8 cellular contexts compared by ENCODE assay signal in the genomic region with DNA sequence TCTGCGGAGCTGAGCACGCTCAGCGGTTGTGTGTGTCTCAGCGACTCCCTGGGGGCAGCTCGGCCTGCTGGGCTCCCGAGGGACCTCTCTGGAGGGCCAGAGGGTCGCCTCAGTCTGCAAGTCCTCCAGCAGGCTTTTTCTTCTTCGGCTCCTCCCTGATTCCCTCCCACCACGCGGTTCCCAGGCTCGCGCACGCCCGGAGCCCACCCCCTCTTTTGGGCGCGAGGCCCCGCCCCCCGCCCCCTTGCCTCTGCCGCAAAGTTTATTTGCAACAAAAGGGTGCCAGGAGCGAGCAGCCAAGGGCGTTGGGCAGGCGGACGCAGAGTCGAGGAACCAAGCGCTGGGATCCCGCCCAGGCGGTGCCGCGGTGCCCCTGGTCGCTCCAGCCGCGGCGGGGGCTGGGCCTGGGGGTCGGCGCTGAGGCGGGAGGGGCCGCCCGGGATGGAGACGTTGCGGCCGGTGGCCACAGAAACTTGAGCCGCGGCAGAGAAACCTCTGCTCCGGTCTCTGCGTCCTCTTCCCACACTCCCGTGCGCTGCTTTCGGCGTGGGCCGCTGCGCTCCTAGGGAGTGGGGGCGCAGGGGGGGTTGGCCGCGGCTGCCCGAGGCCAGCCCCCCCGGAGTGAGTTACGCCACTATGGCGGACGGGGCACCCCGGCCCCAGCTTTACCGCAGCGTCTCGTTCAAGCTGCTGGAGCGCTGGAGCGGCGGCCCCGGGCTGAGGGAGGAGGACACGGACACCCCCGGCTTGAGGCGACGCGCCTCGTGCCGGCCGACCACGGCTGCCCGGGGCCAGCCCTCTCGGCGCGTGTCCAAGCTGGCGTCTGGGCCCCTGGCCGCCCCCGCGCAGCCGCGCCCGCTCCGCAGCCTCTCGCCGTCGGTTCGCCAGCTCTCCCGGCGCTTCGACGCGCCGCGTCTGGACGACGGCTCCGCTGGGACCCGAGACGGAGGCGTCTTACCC. TPM values are rescaled to one million over a fixed set of nuclear protein-coding genes. Genes with fewer than 3 reads are reported as not detected.
DNase-seq lines count a peak whose midpoint lies in the region; ATAC-seq and TF ChIP-seq lines count a peak whose summit lies in the region.

A gene with protein sequence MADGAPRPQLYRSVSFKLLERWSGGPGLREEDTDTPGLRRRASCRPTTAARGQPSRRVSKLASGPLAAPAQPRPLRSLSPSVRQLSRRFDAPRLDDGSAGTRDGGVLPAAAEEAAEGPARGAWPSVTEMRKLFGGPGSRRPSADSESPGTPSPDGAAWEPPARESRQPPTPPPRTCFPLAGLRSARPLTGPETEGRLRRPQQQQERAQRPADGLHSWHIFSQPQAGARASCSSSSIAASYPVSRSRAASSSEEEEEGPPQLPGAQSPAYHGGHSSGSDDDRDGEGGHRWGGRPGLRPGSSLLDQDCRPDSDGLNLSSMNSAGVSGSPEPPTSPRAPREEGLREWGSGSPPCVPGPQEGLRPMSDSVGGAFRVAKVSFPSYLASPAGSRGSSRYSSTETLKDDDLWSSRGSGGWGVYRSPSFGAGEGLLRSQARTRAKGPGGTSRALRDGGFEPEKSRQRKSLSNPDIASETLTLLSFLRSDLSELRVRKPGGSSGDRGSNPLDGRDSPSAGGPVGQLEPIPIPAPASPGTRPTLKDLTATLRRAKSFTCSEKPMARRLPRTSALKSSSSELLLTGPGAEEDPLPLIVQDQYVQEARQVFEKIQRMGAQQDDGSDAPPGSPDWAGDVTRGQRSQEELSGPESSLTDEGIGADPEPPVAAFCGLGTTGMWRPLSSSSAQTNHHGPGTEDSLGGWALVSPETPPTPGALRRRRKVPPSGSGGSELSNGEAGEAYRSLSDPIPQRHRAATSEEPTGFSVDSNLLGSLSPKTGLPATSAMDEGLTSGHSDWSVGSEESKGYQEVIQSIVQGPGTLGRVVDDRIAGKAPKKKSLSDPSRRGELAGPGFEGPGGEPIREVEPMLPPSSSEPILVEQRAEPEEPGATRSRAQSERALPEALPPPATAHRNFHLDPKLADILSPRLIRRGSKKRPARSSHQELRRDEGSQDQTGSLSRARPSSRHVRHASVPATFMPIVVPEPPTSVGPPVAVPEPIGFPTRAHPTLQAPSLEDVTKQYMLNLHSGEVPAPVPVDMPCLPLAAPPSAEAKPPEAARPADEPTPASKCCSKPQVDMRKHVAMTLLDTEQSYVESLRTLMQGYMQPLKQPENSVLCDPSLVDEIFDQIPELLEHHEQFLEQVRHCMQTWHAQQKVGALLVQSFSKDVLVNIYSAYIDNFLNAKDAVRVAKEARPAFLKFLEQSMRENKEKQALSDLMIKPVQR (N-terminal part only) (plus strand): TSS at position 274 of the 960 bp plus-strand sequence. CDS start 363 bp downstream, at position 637.

- H3K27me3 Mint-ChIP-seq in endodermal cell (ENCODE audit: insufficient read depth) = peaks cover 13% of the 10 kb centered on the region

- DNase-seq in GM13977 (ENCODE audit: low spot score) (peak; percentile 84), NCI-H2196 treated with DMSO at 0.1 percent for 48 hours (lab: John Stamatoyannopoulos, UW; ENCODE audit: unreplicated experiment) (peak; percentile 68), endodermal cell (peak; percentile 96), medulla oblongata (ENCODE audit: extremely low spot score) (peak; percentile 65)
- DNase-seq in activated CD4-positive, alpha-beta T cell treated with anti-CD3 and anti-CD28 coated beads, Interleukin-2, amount 50 U/mL, for 4 hours = peak; percentile 39 to 40
- DNase-seq in stimulated activated CD8-positive, alpha-beta memory T cell treated with anti-CD3 and anti-CD28 coated beads, Interleukin-4, amount 100 ng/mL, for 48 hours = peak; percentile 55

- no peaks in the 10 kb centered on the region for H3K27me3 ChIP-seq in endodermal cell (ENCODE audit: control insufficient read depth, insufficient read depth, low read length, poor library complexity, severe bottlenecking)

- peaks cover 23% of the 10 kb centered on the region for H3K4me1 Mint-ChIP-seq in endodermal cell

- peak within 1 kb of the TSS; percentile 89 for H3K9ac ChIP-seq in endodermal cell (ENCODE audit: extremely low read depth, low read length, poor library complexity, severe bottlenecking)

- in situ Hi-C loops in GM13977 (cut with MboI; ENCODE audit: low pct_unique_long_range_greater_than_20kb, low sequenced_read_pairs, unreplicated experiment) = no loop called here

- TF ChIP-seq CTCF in 22Rv1 (IDR thresholded peaks at IDR 0.05) (no peak), GM13977 (IDR thresholded peaks at IDR 0.05; ENCODE audit: extremely low read depth, insufficient read depth, missing control alignments) (no peak), endodermal cell (conservative IDR thresholded peaks at IDR 0.05) (no peak)

- peaks cover 6% of the 10 kb centered on the region for H3K36me3 ChIP-seq in endodermal cell (ENCODE audit: control insufficient read depth, insufficient read depth, low read length)

- no peaks in the 10 kb centered on the region for H3K9me3 ChIP-seq in endodermal cell (ENCODE audit: control insufficient read depth, low read length)

- H3K4me3 Mint-ChIP-seq in endodermal cell = peak within 1 kb of the TSS; percentile 66

- WGBS in endodermal cell (ENCODE audit: insufficient coverage in 1 of 2, insufficient read length in 1 of 2), 2 experiments = 0 to 1% methylated on average over 56 to 105 of the region's 105 CpGs

- H3K27ac ChIP-seq in 22Rv1 (peak within 1 kb of the TSS; percentile 89), endodermal cell (ENCODE audit: low read depth, low read length) (peak within 1 kb of the TSS; percentile 98)

- H3K4me1 ChIP-seq in endodermal cell (ENCODE audit: control insufficient read depth, insufficient read depth, low read length) = peaks cover 18% of the 10 kb centered on the region

- peaks cover 7% of the 10 kb centered on the region for H3K36me3 Mint-ChIP-seq in endodermal cell (ENCODE audit: low read depth)

- peak; percentile 19 for ATAC-seq in HG02973 (IDR thresholded peaks at IDR 0.05; ENCODE audit: unreplicated experiment)

- H3K9me3 Mint-ChIP-seq in endodermal cell = no peaks in the 10 kb centered on the region

- peak within 1 kb of the TSS; percentile 95 for H3K27ac Mint-ChIP-seq in endodermal cell

- peak within 1 kb of the TSS; percentile 86 for H3K4me3 ChIP-seq in endodermal cell (ENCODE audit: low read length)

RNA-seq across cellular contexts. Expression of the gene that starts here (rescaled TPM):
- total RNA-seq in endodermal cell = 10 to 100 TPM; 31.0 to 39.0 TPM
- polyA plus RNA-seq in endodermal cell (2013, experiment 1 of 2) = 52.4 TPM
- polyA plus RNA-seq in endodermal cell (2013, experiment 2 of 2) = 45.3 TPM

Comparison
In these comparisons a context has a peak if more than half of its experiments do, and no peak if none do; other contexts are left out.
1. Peak in every context shown above with its lines: DNase-seq, ATAC-seq, H3K4me3 ChIP-seq and H3K27ac ChIP-seq.
2. DNase-seq: peak in every context shown above with its lines; median percentile 96 in endodermal cell; 84 in GM13977; 68 in NCI-H2196 treated with DMSO at 0.1 percent for 48 hours; 65 in medulla oblongata; 55 in stimulated activated CD8-positive, alpha-beta memory T cell treated with anti-CD3 and anti-CD28 coated beads, Interleukin-4, amount 100 ng/mL, for 48 hours; 40 in activated CD4-positive, alpha-beta T cell treated with anti-CD3 and anti-CD28 coated beads, Interleukin-2, amount 50 U/mL, for 4 hours.